Comparison of ENCODE assay signal across 2 cellular contexts in the genomic region with DNA sequence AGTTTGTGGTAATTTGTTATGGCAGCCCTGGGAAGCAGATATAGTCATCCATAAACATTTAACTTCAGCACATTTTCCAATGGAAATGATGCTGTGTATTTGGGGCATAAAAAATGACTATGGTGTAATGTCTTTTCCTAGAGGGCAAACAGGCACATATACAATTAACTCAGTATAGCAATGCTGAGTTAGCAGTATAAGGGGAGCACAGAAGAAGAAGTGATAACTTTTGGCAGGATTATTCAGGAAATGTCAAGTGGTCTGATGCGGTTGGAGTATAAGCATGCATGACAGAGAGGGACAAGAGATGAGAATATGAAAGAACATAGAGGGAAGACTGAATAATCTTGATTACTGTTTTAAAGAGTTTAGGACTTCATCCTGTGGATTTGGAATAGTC.
TF ChIP-seq lines count a peak whose summit lies in the region.

No MANE protein-coding gene starts in this region.

TF ChIP-seq in A549, 52 proteins besides CTCF, POLR2A, EP300 and RAD21:
- TF ChIP-seq MAFK (IDR thresholded peaks at IDR 0.05; ENCODE audit: partially characterized antibody) (peak; percentile 39), ESRRA (IDR thresholded peaks at IDR 0.05; ENCODE audit: borderline replicate concordance, low read length) (no peak)

TF ChIP-seq in H1, 55 proteins besides CTCF, POLR2A, EP300 and RAD21:
- TF ChIP-seq MAFK (IDR thresholded peaks at IDR 0.05; ENCODE audit: low read depth, low read length) (0 out of 2 replicates have a peak, but pooled peaks have one; percentile 13), KDM5A (IDR thresholded peaks at IDR 0.05; ENCODE audit: low read length) (no peak)
